ENCODE assay signal across 34 cellular contexts in genomic region chr10:22030421-22030820, GRCh38.
"Had no signal": no experiment of that assay in that cellular context is flagged by ENCODE, and none has a peak within 500 bp of the region (broad histone marks: within the 10 kb centered on the region; RNA-seq: fewer than 3 reads in every experiment).

No MANE protein-coding gene starts in this region.

- H3K27ac ChIP-seq: adrenal gland, ascending aorta, body of pancreas, brain microvascular endothelial cell, breast epithelium, cardiac muscle cell had no signal

- H3K4me3 ChIP-seq: adrenal gland, ascending aorta, body of pancreas, breast epithelium, cardiac muscle cell had no signal

- H3K36me3 ChIP-seq: adrenal gland, ascending aorta, brain microvascular endothelial cell, breast epithelium, cardiac muscle cell had no signal

- FAIRE-seq: astrocyte, bronchial epithelial cell had no signal

- H3K9me3 ChIP-seq: adrenal gland had no signal

- DNase-seq: activated effector memory CD4-positive, alpha-beta T cell treated with anti-CD3 and anti-CD28 coated beads, Interleukin-2, amount 50 U/mL, for 16 hours; activated effector memory CD4-positive, alpha-beta T cell treated with Interleukin-2 at 50 U/mL for 16 hours; activated gamma-delta T cell; activated gamma-delta T cell treated with Interleukin-2 at 50 U/mL for 16 hours; activated naive CD4-positive, alpha-beta T cell; activated naive CD4-positive, alpha-beta T cell treated with anti-CD3 and anti-CD28 coated beads for 36 hours; activated naive CD4-positive, alpha-beta T cell treated with anti-CD3 and anti-CD28 coated beads, Interleukin-2, amount 10 ng/mL, durations not matched to agents 7 days and 5 days; activated naive CD4-positive, alpha-beta T cell treated with anti-CD3 and anti-CD28 coated beads, Interleukin-2, amount 50 U/mL, for 16 hours; activated naive CD4-positive, alpha-beta T cell treated with Interleukin-2 at 50 U/mL for 16 hours; activated naive CD8-positive, alpha-beta T cell treated with anti-CD3 and anti-CD28 coated beads for 36 hours; activated naive CD8-positive, alpha-beta T cell treated with anti-CD3 and anti-CD28 coated beads, Interleukin-2, amount 10 ng/mL, durations not matched to agents 7 days and 5 days; activated naive CD8-positive, alpha-beta T cell treated with anti-CD3 and anti-CD28 coated beads, Interleukin-2, amount 50 U/mL, for 24 hours; activated T-cell treated with anti-CD3 and anti-CD28 coated beads, Interleukin-2, amount 50 U/mL, for 1 hour; activated T-cell treated with anti-CD3 and anti-CD28 coated beads, Interleukin-2, amount 50 U/mL, for 24 hours; activated T-cell treated with anti-CD3 and anti-CD28 coated beads, Interleukin-2, amount 50 U/mL, for 4 hours; activated T-cell treated with anti-CD3 and anti-CD28 coated beads, Interleukin-2, amount 50 U/mL, for 48 hours; activated T-cell treated with anti-CD3 and anti-CD28 coated beads, Interleukin-2, amount 50 U/mL, for 72 hours; adrenal gland; amniotic stem cell; amygdala; anterior cingulate cortex; aorta; body of pancreas; brain microvascular endothelial cell; caudate nucleus; central memory CD4-positive, alpha-beta T cell; cerebellar nuclear complex had no signal

- H3K4me1 ChIP-seq: adrenal gland, ascending aorta, body of pancreas, breast epithelium had no signal

- ATAC-seq: activated naive CD4-positive, alpha-beta T cell treated with anti-CD3 and anti-CD28 coated beads, Interleukin-2, amount 50 U/mL, for 72 hours; activated naive CD8-positive, alpha-beta T cell treated with anti-CD3 and anti-CD28 coated beads, Interleukin-2, amount 50 U/mL, for 24 hours; activated T-cell treated with anti-CD3 and anti-CD28 coated beads, Interleukin-2, amount 50 U/mL, for 4 hours; activated T-cell treated with anti-CD3 and anti-CD28 coated beads, Interleukin-2, amount 50 U/mL, for 72 hours; activated T-helper 17 cell treated with anti-CD3 and anti-CD28 coated beads, Interleukin-2, amount 50 U/mL, for 72 hours; body of pancreas had no signal

- H3K27me3 ChIP-seq: adrenal gland, ascending aorta, body of pancreas, brain microvascular endothelial cell, breast epithelium, cardiac muscle cell had no signal
